Comparison of ENCODE assay signal across 1 cellular context in genomic region chr4:10456270-10457254, GRCh38.
A peak's percentile ranks its signal among the peaks of the same experiment; 100 is the strongest.
TF ChIP-seq lines count a peak whose summit lies in the region.

No MANE protein-coding gene starts in this region.

TF ChIP-seq in K562, 482 proteins besides CTCF, POLR2A, EP300 and RAD21 (continued from another document):
- TF ChIP-seq ID3 (CRISPR knock-in tag; IDR thresholded peaks at IDR 0.05) (no peak), ID3 (tag; IDR thresholded peaks at IDR 0.05) (no peak), PATZ1 (CRISPR knock-in tag; IDR thresholded peaks at IDR 0.05; ENCODE audit: borderline replicate concordance) (no peak), CBX1 (IDR thresholded peaks at IDR 0.05; ENCODE audit: low read depth) (no peak), POLR2H (tag; IDR thresholded peaks at IDR 0.05; ENCODE audit: low read depth) (no peak), ILF3 (IDR thresholded peaks at IDR 0.05; ENCODE audit: borderline replicate concordance) (no peak), MAFK (IDR thresholded peaks at IDR 0.05; ENCODE audit: low read length) (no peak), ZC3H8 (IDR thresholded peaks at IDR 0.05) (no peak), SMARCB1 (IDR thresholded peaks at IDR 0.05; ENCODE audit: insufficient read length, low read depth) (no peak), IFI16 (CRISPR knock-in tag; IDR thresholded peaks at IDR 0.05) (no peak), PHB2 (IDR thresholded peaks at IDR 0.05; ENCODE audit: low read depth) (no peak), ZNF445 (CRISPR knock-in tag; IDR thresholded peaks at IDR 0.05; ENCODE audit: low read depth) (no peak), C11orf30 (IDR thresholded peaks at IDR 0.05; ENCODE audit: low read depth) (0 out of 2 replicates have a peak, but pooled peaks have one; percentile 8), LCOR (CRISPR knock-in tag; IDR thresholded peaks at IDR 0.05) (no peak), POLR3G (IDR thresholded peaks at IDR 0.05; ENCODE audit: extremely low read depth, insufficient read length, insufficient replicate concordance) (no peak), TBP (optimal IDR thresholded peaks at IDR 0.05; ENCODE audit: low read depth, low read length) (no peak), SNAPC5 (CRISPR knock-in tag; IDR thresholded peaks at IDR 0.05) (no peak), SAP30 (IDR thresholded peaks at IDR 0.05; ENCODE audit: borderline replicate concordance, insufficient read depth, low read depth, low read length, poor library complexity, severe bottlenecking) (peak; percentile 62), HOXB6 (CRISPR knock-in tag; IDR thresholded peaks at IDR 0.05; ENCODE audit: borderline replicate concordance) (no peak), SP1 (CRISPR knock-in tag; IDR thresholded peaks at IDR 0.05) (no peak), RBM14 (IDR thresholded peaks at IDR 0.05; ENCODE audit: borderline replicate concordance, insufficient read depth, low read depth, low read length) (no peak)
- TF ChIP-seq, protein P1, sequence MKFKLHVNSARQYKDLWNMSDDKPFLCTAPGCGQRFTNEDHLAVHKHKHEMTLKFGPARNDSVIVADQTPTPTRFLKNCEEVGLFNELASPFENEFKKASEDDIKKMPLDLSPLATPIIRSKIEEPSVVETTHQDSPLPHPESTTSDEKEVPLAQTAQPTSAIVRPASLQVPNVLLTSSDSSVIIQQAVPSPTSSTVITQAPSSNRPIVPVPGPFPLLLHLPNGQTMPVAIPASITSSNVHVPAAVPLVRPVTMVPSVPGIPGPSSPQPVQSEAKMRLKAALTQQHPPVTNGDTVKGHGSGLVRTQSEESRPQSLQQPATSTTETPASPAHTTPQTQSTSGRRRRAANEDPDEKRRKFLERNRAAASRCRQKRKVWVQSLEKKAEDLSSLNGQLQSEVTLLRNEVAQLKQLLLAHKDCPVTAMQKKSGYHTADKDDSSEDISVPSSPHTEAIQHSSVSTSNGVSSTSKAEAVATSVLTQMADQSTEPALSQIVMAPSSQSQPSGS (CRISPR knock-in tag; IDR thresholded peaks at IDR 0.05), result no peak
- TF ChIP-seq, protein P2, sequence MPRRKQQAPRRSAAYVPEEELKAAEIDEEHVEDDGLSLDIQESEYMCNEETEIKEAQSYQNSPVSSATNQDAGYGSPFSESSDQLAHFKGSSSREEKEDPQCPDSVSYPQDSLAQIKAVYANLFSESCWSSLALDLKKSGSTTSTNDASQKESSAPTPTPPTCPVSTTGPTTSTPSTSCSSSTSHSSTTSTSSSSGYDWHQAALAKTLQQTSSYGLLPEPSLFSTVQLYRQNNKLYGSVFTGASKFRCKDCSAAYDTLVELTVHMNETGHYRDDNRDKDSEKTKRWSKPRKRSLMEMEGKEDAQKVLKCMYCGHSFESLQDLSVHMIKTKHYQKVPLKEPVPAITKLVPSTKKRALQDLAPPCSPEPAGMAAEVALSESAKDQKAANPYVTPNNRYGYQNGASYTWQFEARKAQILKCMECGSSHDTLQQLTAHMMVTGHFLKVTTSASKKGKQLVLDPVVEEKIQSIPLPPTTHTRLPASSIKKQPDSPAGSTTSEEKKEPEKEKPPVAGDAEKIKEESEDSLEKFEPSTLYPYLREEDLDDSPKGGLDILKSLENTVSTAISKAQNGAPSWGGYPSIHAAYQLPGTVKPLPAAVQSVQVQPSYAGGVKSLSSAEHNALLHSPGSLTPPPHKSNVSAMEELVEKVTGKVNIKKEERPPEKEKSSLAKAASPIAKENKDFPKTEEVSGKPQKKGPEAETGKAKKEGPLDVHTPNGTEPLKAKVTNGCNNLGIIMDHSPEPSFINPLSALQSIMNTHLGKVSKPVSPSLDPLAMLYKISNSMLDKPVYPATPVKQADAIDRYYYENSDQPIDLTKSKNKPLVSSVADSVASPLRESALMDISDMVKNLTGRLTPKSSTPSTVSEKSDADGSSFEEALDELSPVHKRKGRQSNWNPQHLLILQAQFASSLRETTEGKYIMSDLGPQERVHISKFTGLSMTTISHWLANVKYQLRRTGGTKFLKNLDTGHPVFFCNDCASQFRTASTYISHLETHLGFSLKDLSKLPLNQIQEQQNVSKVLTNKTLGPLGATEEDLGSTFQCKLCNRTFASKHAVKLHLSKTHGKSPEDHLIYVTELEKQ (CRISPR knock-in tag; IDR thresholded peaks at IDR 0.05), result no peak
- TF ChIP-seq, protein P3, sequence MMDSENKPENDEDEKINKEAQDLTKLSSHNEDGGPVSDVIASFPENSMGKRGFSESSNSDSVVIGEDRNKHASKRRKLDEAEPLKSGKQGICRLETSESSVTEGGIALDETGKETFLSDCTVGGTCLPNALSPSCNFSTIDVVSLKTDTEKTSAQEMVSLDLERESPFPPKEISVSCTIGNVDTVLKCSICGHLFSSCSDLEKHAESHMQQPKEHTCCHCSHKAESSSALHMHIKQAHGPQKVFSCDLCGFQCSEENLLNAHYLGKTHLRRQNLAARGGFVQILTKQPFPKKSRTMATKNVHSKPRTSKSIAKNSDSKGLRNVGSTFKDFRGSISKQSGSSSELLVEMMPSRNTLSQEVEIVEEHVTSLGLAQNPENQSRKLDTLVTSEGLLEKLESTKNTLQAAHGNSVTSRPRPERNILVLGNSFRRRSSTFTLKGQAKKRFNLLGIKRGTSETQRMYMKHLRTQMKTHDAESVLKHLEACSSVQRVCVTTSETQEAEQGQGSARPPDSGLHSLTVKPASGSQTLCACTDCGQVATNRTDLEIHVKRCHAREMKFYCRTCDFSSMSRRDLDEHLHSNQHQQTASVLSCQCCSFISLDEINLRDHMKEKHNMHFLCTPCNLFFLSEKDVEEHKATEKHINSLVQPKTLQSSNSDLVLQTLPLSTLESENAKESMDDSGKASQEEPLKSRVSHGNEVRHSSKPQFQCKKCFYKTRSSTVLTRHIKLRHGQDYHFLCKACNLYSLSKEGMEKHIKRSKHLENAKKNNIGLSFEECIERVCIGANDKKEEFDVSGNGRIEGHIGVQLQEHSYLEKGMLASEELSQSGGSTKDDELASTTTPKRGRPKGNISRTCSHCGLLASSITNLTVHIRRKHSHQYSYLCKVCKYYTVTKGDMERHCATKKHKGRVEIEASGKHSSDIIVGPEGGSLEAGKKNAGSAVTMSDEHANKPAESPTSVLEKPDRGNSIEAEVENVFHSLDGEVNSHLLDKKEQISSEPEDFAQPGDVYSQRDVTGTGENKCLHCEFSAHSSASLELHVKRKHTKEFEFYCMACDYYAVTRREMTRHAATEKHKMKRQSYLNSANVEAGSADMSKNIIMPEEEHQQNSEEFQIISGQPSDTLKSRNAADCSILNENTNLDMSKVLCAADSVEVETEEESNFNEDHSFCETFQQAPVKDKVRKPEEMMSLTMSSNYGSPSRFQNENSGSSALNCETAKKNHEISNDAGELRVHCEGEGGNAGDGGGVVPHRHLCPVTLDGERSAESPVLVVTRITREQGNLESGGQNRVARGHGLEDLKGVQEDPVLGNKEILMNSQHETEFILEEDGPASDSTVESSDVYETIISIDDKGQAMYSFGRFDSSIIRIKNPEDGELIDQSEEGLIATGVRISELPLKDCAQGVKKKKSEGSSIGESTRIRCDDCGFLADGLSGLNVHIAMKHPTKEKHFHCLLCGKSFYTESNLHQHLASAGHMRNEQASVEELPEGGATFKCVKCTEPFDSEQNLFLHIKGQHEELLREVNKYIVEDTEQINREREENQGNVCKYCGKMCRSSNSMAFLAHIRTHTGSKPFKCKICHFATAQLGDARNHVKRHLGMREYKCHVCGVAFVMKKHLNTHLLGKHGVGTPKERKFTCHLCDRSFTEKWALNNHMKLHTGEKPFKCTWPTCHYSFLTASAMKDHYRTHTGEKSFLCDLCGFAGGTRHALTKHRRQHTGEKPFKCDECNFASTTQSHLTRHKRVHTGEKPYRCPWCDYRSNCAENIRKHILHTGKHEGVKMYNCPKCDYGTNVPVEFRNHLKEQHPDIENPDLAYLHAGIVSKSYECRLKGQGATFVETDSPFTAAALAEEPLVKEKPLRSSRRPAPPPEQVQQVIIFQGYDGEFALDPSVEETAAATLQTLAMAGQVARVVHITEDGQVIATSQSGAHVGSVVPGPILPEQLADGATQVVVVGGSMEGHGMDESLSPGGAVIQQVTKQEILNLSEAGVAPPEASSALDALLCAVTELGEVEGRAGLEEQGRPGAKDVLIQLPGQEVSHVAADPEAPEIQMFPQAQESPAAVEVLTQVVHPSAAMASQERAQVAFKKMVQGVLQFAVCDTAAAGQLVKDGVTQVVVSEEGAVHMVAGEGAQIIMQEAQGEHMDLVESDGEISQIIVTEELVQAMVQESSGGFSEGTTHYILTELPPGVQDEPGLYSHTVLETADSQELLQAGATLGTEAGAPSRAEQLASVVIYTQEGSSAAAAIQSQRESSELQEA (IDR thresholded peaks at IDR 0.05; ENCODE audit: low read depth), result no peak
- TF ChIP-seq, protein P4, sequence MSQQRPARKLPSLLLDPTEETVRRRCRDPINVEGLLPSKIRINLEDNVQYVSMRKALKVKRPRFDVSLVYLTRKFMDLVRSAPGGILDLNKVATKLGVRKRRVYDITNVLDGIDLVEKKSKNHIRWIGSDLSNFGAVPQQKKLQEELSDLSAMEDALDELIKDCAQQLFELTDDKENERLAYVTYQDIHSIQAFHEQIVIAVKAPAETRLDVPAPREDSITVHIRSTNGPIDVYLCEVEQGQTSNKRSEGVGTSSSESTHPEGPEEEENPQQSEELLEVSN (IDR thresholded peaks at IDR 0.05; ENCODE audit: borderline replicate concordance in 1 of 2, extremely low read depth in 1 of 2, insufficient read depth in 1 of 2, insufficient read length in 1 of 2, low read depth in 1 of 2, low read length in 1 of 2, poor library complexity in 1 of 2, severe bottlenecking in 1 of 2), result peak in 1 of 2 experiments; percentile 49
